Comparison of ENCODE assay signal across 9 cellular contexts in the genomic region with DNA sequence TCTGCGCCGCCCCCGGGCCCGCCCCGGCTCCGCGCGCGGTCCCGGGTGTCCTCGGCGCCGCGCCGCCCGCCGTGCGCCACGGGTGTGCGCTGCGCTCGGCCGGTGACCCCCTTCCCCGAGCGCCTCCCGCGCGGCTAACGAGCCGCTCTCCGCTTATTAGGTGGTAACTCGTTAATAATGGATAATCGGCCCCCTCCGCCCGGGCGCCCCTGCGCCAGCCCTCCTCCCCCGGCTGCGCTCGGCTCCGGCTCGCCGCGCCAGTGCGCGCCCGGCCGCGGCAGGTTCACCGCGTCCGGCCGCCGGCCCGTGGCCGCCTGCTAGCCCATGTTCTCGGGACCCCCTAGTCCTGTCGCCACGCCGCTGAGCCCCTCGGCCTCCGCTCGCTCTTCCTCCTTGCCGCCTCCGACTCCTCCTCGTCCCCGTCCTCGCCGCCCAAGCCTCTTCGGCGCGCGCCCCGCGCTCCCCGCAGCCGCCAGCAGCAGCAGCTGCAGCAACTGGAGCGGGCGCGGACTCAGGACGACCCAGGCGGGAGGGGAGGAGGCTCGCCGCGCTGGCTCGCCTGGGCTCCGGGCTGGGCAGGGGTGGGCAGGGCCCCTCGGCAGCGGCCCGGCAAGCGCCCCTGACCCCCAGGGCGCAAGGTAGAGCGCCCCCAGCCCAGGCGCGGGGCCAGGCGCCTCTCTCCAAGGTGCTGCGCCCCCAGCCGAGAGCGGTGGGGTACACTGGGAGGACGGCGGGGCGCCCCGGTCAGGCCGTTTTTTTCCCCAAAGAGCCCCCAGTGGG. TPM values are rescaled to one million over a fixed set of nuclear protein-coding genes. Genes with fewer than 3 reads are reported as not detected.
DNase-seq lines count a peak whose midpoint lies in the region; ATAC-seq, FAIRE-seq and TF ChIP-seq lines count a peak whose summit lies in the region.
"Had no signal": no experiment of that assay in that cellular context is flagged by ENCODE, and none has a peak within 500 bp of the region (broad histone marks: within the 10 kb centered on the region; RNA-seq: fewer than 3 reads in every experiment).

No MANE protein-coding gene starts in this region.

- H3K36me3 ChIP-seq in muscle layer of duodenum (ENCODE audit: control insufficient read depth in 1 of 2, insufficient read depth in 2 of 2, low read length in 2 of 2) = no peaks in the 10 kb centered on the region

- H3K27me3 ChIP-seq in muscle layer of duodenum (ENCODE audit: low read depth, low read length) = peaks cover 16% of the 10 kb centered on the region

- intact Hi-C loops in activated naive CD4-positive, alpha-beta T cell treated with anti-CD3 and anti-CD28 coated beads for 36 hours (cut with micrococcal nuclease) = no loop called here

- no peak for ATAC-seq in effector memory CD8-positive, alpha-beta T cell (replicated peaks)
- no peak for ATAC-seq in HG03521 (IDR thresholded peaks at IDR 0.05; ENCODE audit: unreplicated experiment)

- peaks cover 3 to 8% of the 10 kb centered on the region in 2 donors for H3K4me1 Mint-ChIP-seq in effector memory CD8-positive, alpha-beta T cell (ENCODE audit: low read depth in 2 of 2)
- peaks cover 4% of the 10 kb centered on the region for H3K4me1 Mint-ChIP-seq in activated naive CD4-positive, alpha-beta T cell treated with anti-CD3 and anti-CD28 coated beads for 36 hours (ENCODE audit: low read depth)

- H3K27ac Mint-ChIP-seq in effector memory CD8-positive, alpha-beta T cell = no peak overlapping the region
- H3K27ac Mint-ChIP-seq in activated naive CD4-positive, alpha-beta T cell treated with anti-CD3 and anti-CD28 coated beads for 36 hours = no peak overlapping the region

- no peak overlapping the region for H3K27ac ChIP-seq in muscle layer of duodenum (ENCODE audit: low read length)

- peak overlapping the region; percentile 49 to 61 for H3K4me3 Mint-ChIP-seq in effector memory CD8-positive, alpha-beta T cell
- no peak overlapping the region for H3K4me3 Mint-ChIP-seq in activated naive CD4-positive, alpha-beta T cell treated with anti-CD3 and anti-CD28 coated beads for 36 hours

- peaks cover 0 to 15% of the 10 kb centered on the region in 2 donors for H3K4me1 ChIP-seq in muscle layer of duodenum (ENCODE audit: control insufficient read depth in 1 of 2, insufficient read depth in 2 of 2, low read length in 2 of 2)

- H3K4me3 ChIP-seq in muscle layer of duodenum (ENCODE audit: low read depth in 1 of 2, low read length in 2 of 2) = peak overlapping the region; percentile 21 to 78

- DNase-seq in GM12892 (ENCODE audit: insufficient read length) = no peak
- peak; percentile 54 for DNase-seq in NCI-H2227 (lab: John Stamatoyannopoulos, UW; ENCODE audit: unreplicated experiment)
- DNase-seq in effector memory CD8-positive, alpha-beta T cell = no peak
- no peak for DNase-seq in SW 1271 (lab: John Stamatoyannopoulos, UW)
- DNase-seq in activated naive CD4-positive, alpha-beta T cell treated with anti-CD3 and anti-CD28 coated beads for 36 hours = no peak
- DNase-seq in frontal cortex (ENCODE audit: low spot score in 2 of 2) = no peak

- CTCF ChIA-PET in activated naive CD4-positive, alpha-beta T cell treated with anti-CD3 and anti-CD28 coated beads for 36 hours (lab: Charles Lee) = no interaction called here

- H3K27me3 Mint-ChIP-seq in effector memory CD8-positive, alpha-beta T cell = peaks cover 65 to 86% of the 10 kb centered on the region in 2 donors
- H3K27me3 Mint-ChIP-seq in activated naive CD4-positive, alpha-beta T cell treated with anti-CD3 and anti-CD28 coated beads for 36 hours (ENCODE audit: low read depth) = peaks cover 61% of the 10 kb centered on the region

- TF ChIP-seq POLR2A in GM12892 (IDR thresholded peaks at IDR 0.05; ENCODE audit: low read depth, low read length) = no peak

- H3K9me3 ChIP-seq in muscle layer of duodenum (ENCODE audit: control insufficient read depth in 1 of 2, low read length in 2 of 2) = no peaks in the 10 kb centered on the region

- no peaks in the 10 kb centered on the region for H3K36me3 Mint-ChIP-seq in effector memory CD8-positive, alpha-beta T cell (ENCODE audit: insufficient read depth)
- H3K36me3 Mint-ChIP-seq in activated naive CD4-positive, alpha-beta T cell treated with anti-CD3 and anti-CD28 coated beads for 36 hours (ENCODE audit: low read depth) = no peaks in the 10 kb centered on the region

- no peaks in the 10 kb centered on the region for H3K9me3 Mint-ChIP-seq in effector memory CD8-positive, alpha-beta T cell
- H3K9me3 Mint-ChIP-seq in activated naive CD4-positive, alpha-beta T cell treated with anti-CD3 and anti-CD28 coated beads for 36 hours = no peaks in the 10 kb centered on the region

- peak; percentile 9 for FAIRE-seq in GM12892 (lab: Jason Lieb, UNC)
- no peak for FAIRE-seq in frontal cortex (lab: Jason Lieb, UNC)

RNA-seq across cellular contexts. Expression of a gene that starts 0.6 kb away (rescaled TPM):
- 31.4 TPM for polyA plus RNA-seq in GM12892 (2012; ENCODE audit: missing spikeins)
- total RNA-seq in activated naive CD4-positive, alpha-beta T cell treated with anti-CD3 and anti-CD28 coated beads for 36 hours = not detected
- total RNA-seq in frontal cortex = 27.3 TPM
- total RNA-seq: SK-MEL-5 had no signal

Comparison
In these comparisons a context has a peak if more than half of its experiments do, and no peak if none do; other contexts are left out.
1. RNA of a gene that starts 0.6 kb away (total RNA-seq): 27.3 TPM in frontal cortex (single experiment); not detected in activated naive CD4-positive, alpha-beta T cell treated with anti-CD3 and anti-CD28 coated beads for 36 hours; every median in the first group is over 10 times any median in the second.